2 cellular contexts compared by ENCODE assay signal in genomic region chr16:67185003-67185865, GRCh38.
TF ChIP-seq lines count a peak whose summit lies in the region.

No MANE protein-coding gene starts in this region.

TF ChIP-seq in HEK293, 187 proteins besides CTCF, POLR2A, EP300 and RAD21 (continues in another document):
- TF ChIP-seq ZNF610 (tag by site-specific recombination; IDR thresholded peaks at IDR 0.05; ENCODE audit: borderline replicate concordance) (no peak), ZNF544 (tag by site-specific recombination; IDR thresholded peaks at IDR 0.05) (no peak), ZNF211 (tag by site-specific recombination; IDR thresholded peaks at IDR 0.05; ENCODE audit: low read depth) (no peak), ZBTB20 (tag by site-specific recombination; IDR thresholded peaks at IDR 0.05) (no peak), ZNF24 (tag by site-specific recombination; IDR thresholded peaks at IDR 0.05) (no peak), ZNF114 (tag by site-specific recombination; IDR thresholded peaks at IDR 0.05) (no peak), ZNF19 (tag by site-specific recombination; IDR thresholded peaks at IDR 0.05; ENCODE audit: low read depth) (no peak), ZSCAN30 (tag by site-specific recombination; IDR thresholded peaks at IDR 0.05) (no peak), ZXDB (tag by site-specific recombination; IDR thresholded peaks at IDR 0.05) (0 out of 2 replicates have a peak, but pooled peaks have one; percentile 42), ZNF585B (tag by site-specific recombination; IDR thresholded peaks at IDR 0.05) (no peak), ZSCAN5A (tag by site-specific recombination; IDR thresholded peaks at IDR 0.05) (no peak), SP3 (tag by site-specific recombination; IDR thresholded peaks at IDR 0.05) (no peak), IKZF3 (tag by site-specific recombination; IDR thresholded peaks at IDR 0.05) (no peak), ZNF148 (tag by site-specific recombination; IDR thresholded peaks at IDR 0.05; ENCODE audit: borderline replicate concordance) (no peak), ZNF768 (tag by site-specific recombination; IDR thresholded peaks at IDR 0.05) (no peak), ZNF600 (tag by site-specific recombination; IDR thresholded peaks at IDR 0.05) (no peak), ZNF561 (tag by site-specific recombination; IDR thresholded peaks at IDR 0.05; ENCODE audit: borderline replicate concordance) (peak; percentile 44; the same call in 1 of the 2 replicates), AEBP2 (tag by site-specific recombination; IDR thresholded peaks at IDR 0.05; ENCODE audit: borderline replicate concordance) (no peak), ZNF621 (tag by site-specific recombination; IDR thresholded peaks at IDR 0.05) (no peak), ZNF302 (tag by site-specific recombination; IDR thresholded peaks at IDR 0.05; ENCODE audit: low read depth) (no peak), ZNF837 (tag by site-specific recombination; IDR thresholded peaks at IDR 0.05) (no peak), ZSCAN16 (tag by site-specific recombination; IDR thresholded peaks at IDR 0.05) (no peak)
- TF ChIP-seq, protein P1, sequence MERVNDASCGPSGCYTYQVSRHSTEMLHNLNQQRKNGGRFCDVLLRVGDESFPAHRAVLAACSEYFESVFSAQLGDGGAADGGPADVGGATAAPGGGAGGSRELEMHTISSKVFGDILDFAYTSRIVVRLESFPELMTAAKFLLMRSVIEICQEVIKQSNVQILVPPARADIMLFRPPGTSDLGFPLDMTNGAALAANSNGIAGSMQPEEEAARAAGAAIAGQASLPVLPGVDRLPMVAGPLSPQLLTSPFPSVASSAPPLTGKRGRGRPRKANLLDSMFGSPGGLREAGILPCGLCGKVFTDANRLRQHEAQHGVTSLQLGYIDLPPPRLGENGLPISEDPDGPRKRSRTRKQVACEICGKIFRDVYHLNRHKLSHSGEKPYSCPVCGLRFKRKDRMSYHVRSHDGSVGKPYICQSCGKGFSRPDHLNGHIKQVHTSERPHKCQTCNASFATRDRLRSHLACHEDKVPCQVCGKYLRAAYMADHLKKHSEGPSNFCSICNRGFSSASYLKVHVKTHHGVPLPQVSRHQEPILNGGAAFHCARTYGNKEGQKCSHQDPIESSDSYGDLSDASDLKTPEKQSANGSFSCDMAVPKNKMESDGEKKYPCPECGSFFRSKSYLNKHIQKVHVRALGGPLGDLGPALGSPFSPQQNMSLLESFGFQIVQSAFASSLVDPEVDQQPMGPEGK (tag by site-specific recombination; IDR thresholded peaks at IDR 0.05) = 0 out of 2 replicates have a peak, but pooled peaks have one; percentile 2
- TF ChIP-seq, protein P2, sequence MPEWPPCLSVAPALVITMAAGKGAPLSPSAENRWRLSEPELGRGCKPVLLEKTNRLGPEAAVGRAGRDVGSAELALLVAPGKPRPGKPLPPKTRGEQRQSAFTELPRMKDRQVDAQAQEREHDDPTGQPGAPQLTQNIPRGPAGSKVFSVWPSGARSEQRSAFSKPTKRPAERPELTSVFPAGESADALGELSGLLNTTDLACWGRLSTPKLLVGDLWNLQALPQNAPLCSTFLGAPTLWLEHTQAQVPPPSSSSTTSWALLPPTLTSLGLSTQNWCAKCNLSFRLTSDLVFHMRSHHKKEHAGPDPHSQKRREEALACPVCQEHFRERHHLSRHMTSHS (tag by site-specific recombination; IDR thresholded peaks at IDR 0.05) = no peak

TF ChIP-seq in endothelial cell of umbilical vein, 7 proteins besides CTCF, POLR2A, EP300 and RAD21:
- TF ChIP-seq JUN (IDR thresholded peaks at IDR 0.05; ENCODE audit: borderline replicate concordance, insufficient read depth, insufficient read length, low read depth) (no peak), POLR2AphosphoS5 (IDR thresholded peaks at IDR 0.05; ENCODE audit: insufficient read depth, low read depth, low read length) (peak; percentile 60), EZH2 (IDR thresholded peaks at IDR 0.05; ENCODE audit: borderline replicate concordance, low read depth, low read length, severe bottlenecking) (no peak), GATA2 (IDR thresholded peaks at IDR 0.05; ENCODE audit: insufficient read depth, insufficient read length, low read depth, low read length) (no peak), FOS (IDR thresholded peaks at IDR 0.05; ENCODE audit: borderline replicate concordance, insufficient read depth, low read length) (no peak)
- TF ChIP-seq, protein P3, sequence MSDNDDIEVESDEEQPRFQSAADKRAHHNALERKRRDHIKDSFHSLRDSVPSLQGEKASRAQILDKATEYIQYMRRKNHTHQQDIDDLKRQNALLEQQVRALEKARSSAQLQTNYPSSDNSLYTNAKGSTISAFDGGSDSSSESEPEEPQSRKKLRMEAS (IDR thresholded peaks at IDR 0.05; ENCODE audit: insufficient read depth, insufficient read length) = peak; percentile 83
